ENCODE assay signal across 19 cellular contexts in the genomic region with DNA sequence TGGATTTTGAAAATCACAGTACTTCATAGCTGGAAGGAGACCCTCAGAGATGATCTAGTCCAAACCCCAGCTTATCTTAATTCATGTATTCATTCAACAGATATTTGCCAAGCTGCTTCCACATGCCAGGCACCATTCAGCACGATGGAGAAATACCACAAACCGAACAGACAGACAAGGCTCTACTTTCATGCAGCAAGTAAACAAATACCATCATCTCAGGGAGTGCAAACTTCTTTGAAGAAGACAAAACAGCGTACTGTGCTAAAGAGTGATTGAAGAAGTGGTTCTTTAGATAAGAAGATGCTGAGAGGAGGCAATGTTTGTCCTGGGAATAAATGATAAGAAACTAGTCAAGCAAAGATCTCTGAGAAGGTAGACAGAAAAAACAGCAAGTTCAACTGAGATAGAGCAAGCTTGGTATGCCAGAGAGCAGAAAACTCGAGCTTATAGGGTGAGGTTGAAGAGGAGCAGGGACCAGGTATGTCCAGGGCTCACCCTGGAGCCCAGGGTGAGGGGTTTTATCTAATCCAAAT.
DNase-seq lines count a peak whose midpoint lies in the region; ATAC-seq and TF ChIP-seq lines count a peak whose summit lies in the region.
"Had no signal": no experiment of that assay in that cellular context is flagged by ENCODE, and none has a peak within 500 bp of the region (broad histone marks: within the 10 kb centered on the region; RNA-seq: fewer than 3 reads in every experiment).

No MANE protein-coding gene starts in this region.

- H3K36me3 ChIP-seq in heart right ventricle (no peaks in the 10 kb centered on the region), mesodermal cell (ENCODE audit: control insufficient read depth, insufficient read depth, low read length) (no peaks in the 10 kb centered on the region), tibial artery (no peaks in the 10 kb centered on the region)
- H3K36me3 ChIP-seq: BLaER1 treated with 17β-estradiol and CSF1 and Interleukin-3, amounts not matched to agents 10 nM and 100 nM had no signal

- ATAC-seq in left cardiac atrium (peak; percentile 27 to 42), heart right ventricle (no peak)
- ATAC-seq: Panc1 had no signal

- DNase-seq in left cardiac atrium: no peak
- no peak for DNase-seq in heart right ventricle
- DNase-seq in choroid plexus epithelial cell (ENCODE audit: low read depth): peak; percentile 15
- DNase-seq in tibial artery: no peak
- DNase-seq in stimulated activated CD4-positive, alpha-beta T cell treated with anti-CD3 and anti-CD28 coated beads, Interleukin-1b, Interleukin-23, amount 100 ng/mL, for 48 hours: no peak
- no peak for DNase-seq in iPS-NIHi7 (ENCODE audit: extremely low spot score)
- DNase-seq in stimulated activated CD8-positive, alpha-beta memory T cell treated with anti-CD3 and anti-CD28 coated beads, Interleukin-4, amount 100 ng/mL, for 48 hours: no peak
- DNase-seq: 8988T; CD4-positive, alpha-beta T cell; DMS53; KG1; MM.1S; NCI-H2029; NCI-H526 treated with DMSO at 0.1 percent for 48 hours; SHP77 treated with DMSO at 0.1 percent for 48 hours had no signal

- H3K4me3 ChIP-seq in heart right ventricle (no peak overlapping the region), choroid plexus epithelial cell (ENCODE audit: low read depth, low read length) (no peak overlapping the region), mesodermal cell (ENCODE audit: extremely low read depth, insufficient read depth, low read length, poor library complexity, severe bottlenecking) (no peak overlapping the region), tibial artery (no peak overlapping the region)
- H3K4me3 ChIP-seq: BLaER1 treated with 17β-estradiol and CSF1 and Interleukin-3, amounts not matched to agents 10 nM and 100 nM had no signal

- H3K4me1 ChIP-seq in heart right ventricle: peaks cover 0 to 24% (median 12%) of the 10 kb centered on the region in 9 donors
- H3K4me1 ChIP-seq in mesodermal cell (ENCODE audit: control insufficient read depth, insufficient read depth, low read length, poor library complexity, severe bottlenecking): peaks cover 20% of the 10 kb centered on the region
- H3K4me1 ChIP-seq in tibial artery: peaks cover 0 to 48% (median 39%) of the 10 kb centered on the region in 4 donors

- TF ChIP-seq CTCF in heart right ventricle (IDR thresholded peaks at IDR 0.05): no peak
- TF ChIP-seq CTCF in choroid plexus epithelial cell (conservative IDR thresholded peaks at IDR 0.05; ENCODE audit: low read depth, low read length): no peak
- no peak for TF ChIP-seq CTCF in tibial artery (IDR thresholded peaks at IDR 0.05)

- WGBS in heart right ventricle, 2 donors: 22 to 30% methylated on average over 4 of the region's 4 CpGs
- WGBS in mesodermal cell (ENCODE audit: insufficient coverage in 2 of 2), 2 experiments: 86 to 91% methylated on average over 2 to 4 of the region's 4 CpGs

- intact Hi-C loops in left cardiac atrium (cut with DNase I) (no loop called here), heart right ventricle (cut with DNase I) (no loop called here), tibial artery (cut with DNase I; ENCODE audit: low total_unique reads) (no loop called here)

- no peaks in the 10 kb centered on the region for H3K9me3 ChIP-seq in heart right ventricle
- H3K9me3 ChIP-seq in mesodermal cell (ENCODE audit: control insufficient read depth, low read length): no peaks in the 10 kb centered on the region
- H3K9me3 ChIP-seq in tibial artery: no peaks in the 10 kb centered on the region
- H3K9me3 ChIP-seq: BLaER1 treated with 17β-estradiol and CSF1 and Interleukin-3, amounts not matched to agents 10 nM and 100 nM had no signal

- H3K27ac ChIP-seq in heart right ventricle (peak overlapping the region in 1 of 10 donors; percentile 38), mesodermal cell (ENCODE audit: low read depth, low read length, severe bottlenecking) (peak overlapping the region; percentile 50), tibial artery (peak overlapping the region; percentile 75 to 82)
- H3K27ac ChIP-seq: BLaER1 treated with 17β-estradiol and CSF1 and Interleukin-3, amounts not matched to agents 10 nM and 100 nM; RWPE1 had no signal

- no peaks in the 10 kb centered on the region for H3K27me3 ChIP-seq in heart right ventricle
- H3K27me3 ChIP-seq in tibial artery: no peaks in the 10 kb centered on the region
- H3K27me3 ChIP-seq: BLaER1 treated with 17β-estradiol and CSF1 and Interleukin-3, amounts not matched to agents 10 nM and 100 nM had no signal

Comparison
In these comparisons a context has a peak if more than half of its experiments do, and no peak if none do; other contexts are left out.
1. ATAC-seq: peak in left cardiac atrium (2 of 2); none in heart right ventricle (0 of 8).